In genomic region chr2:151299940-151300539, GRCh38 we compare ENCODE assay signal across 1 cellular context.
TF ChIP-seq lines count a peak whose summit lies in the region.

No MANE protein-coding gene starts in this region.

TF ChIP-seq in K562, 482 proteins besides CTCF, POLR2A, EP300 and RAD21:
- TF ChIP-seq FOSL1 (tag; conservative IDR thresholded peaks at IDR 0.05) (peak; percentile 44), ETV5 (CRISPR knock-in tag; IDR thresholded peaks at IDR 0.05; ENCODE audit: low read depth) (no peak), ZNF609 (CRISPR knock-in tag; IDR thresholded peaks at IDR 0.05; ENCODE audit: borderline replicate concordance) (no peak), HMBOX1 (IDR thresholded peaks at IDR 0.05) (0 out of 2 replicates have a peak, but pooled peaks have one; percentile 42), DDX20 (tag; IDR thresholded peaks at IDR 0.05; ENCODE audit: low read depth) (no peak), ZNF431 (CRISPR knock-in tag; IDR thresholded peaks at IDR 0.05) (no peak), HNRNPK (IDR thresholded peaks at IDR 0.05; ENCODE audit: low read depth, low read length, poor library complexity, severe bottlenecking) (no peak), ZBTB5 (IDR thresholded peaks at IDR 0.05) (no peak), ARID4B (CRISPR knock-in tag; IDR thresholded peaks at IDR 0.05) (no peak), ZFX (CRISPR knock-in tag; IDR thresholded peaks at IDR 0.05) (no peak), FOXA1 (IDR thresholded peaks at IDR 0.05; ENCODE audit: borderline replicate concordance) (no peak), ATF4 (CRISPR knock-in tag; IDR thresholded peaks at IDR 0.05) (no peak)
